8 cellular contexts compared by ENCODE assay signal in genomic region chr4:8241895-8242696, GRCh38. TPM values are rescaled to one million over a fixed set of nuclear protein-coding genes. Genes with fewer than 3 reads are reported as not detected.
DNase-seq lines count a peak whose midpoint lies in the region; ATAC-seq and TF ChIP-seq lines count a peak whose summit lies in the region.

No MANE protein-coding gene starts in this region.

- DNase-seq in Calu3 = peak; percentile 85
- no peak for DNase-seq in LNCaP clone FGC (ENCODE audit: low read depth)
- DNase-seq in SKM-1 treated with dmso at 0.1 percent for 144 hours (lab: John Stamatoyannopoulos, UW; ENCODE audit: unreplicated experiment) = peak; percentile 74
- DNase-seq in activated naive CD8-positive, alpha-beta T cell treated with anti-CD3 and anti-CD28 coated beads, Interleukin-2, amount 50 U/mL, for 16 hours (ENCODE audit: low read depth, low spot score) = peak; percentile 73
- DNase-seq in heart right ventricle = peak; percentile 88 to 91
- DNase-seq in putamen (ENCODE audit: low spot score) = peak; percentile 53
- DNase-seq in uterus = peak; percentile 87 to 91

- intact Hi-C loops in Calu3 (cut with micrococcal nuclease; ENCODE audit: unreplicated experiment) (loop anchor here (1.0 kb wide), 1 partner anchor 161 kb away; no protein-coding TSS in a partner anchor), heart right ventricle (cut with DNase I) (loop anchor here (1.0 to 10.0 kb wide), 9 partner anchors 60 to 353 kb away; partner anchors contain the start of gene CPZ (in 8 of the 10)), uterus (cut with DNase I; ENCODE audit: low total_unique reads) (loop anchor here (2.0 kb wide), 1 partner anchor 161 kb away; no protein-coding TSS in a partner anchor)

- peaks cover 12 to 21% (median 17%) of the 10 kb centered on the region in 9 donors for H3K4me1 ChIP-seq in heart right ventricle
- peaks cover 0 to 3% of the 10 kb centered on the region in 2 donors for H3K4me1 ChIP-seq in uterus

- H3K36me3 ChIP-seq in heart right ventricle (peaks cover 0 to 40% (median 0%) of the 10 kb centered on the region in 9 donors), uterus (no peaks in the 10 kb centered on the region)

- no peak for TF ChIP-seq POLR2A in uterus (IDR thresholded peaks at IDR 0.05)

- peak; percentile 50 for ATAC-seq in GM21447 (IDR thresholded peaks at IDR 0.05; ENCODE audit: unreplicated experiment)
- peak; percentile 84 to 93 (median 90) for ATAC-seq in heart right ventricle

- no peaks in the 10 kb centered on the region for H3K9me3 Mint-ChIP-seq in Calu3 (ENCODE audit: low read depth, unreplicated experiment)

- no peaks in the 10 kb centered on the region for H3K4me1 Mint-ChIP-seq in Calu3 (ENCODE audit: low read depth, unreplicated experiment)

- H3K4me3 Mint-ChIP-seq in Calu3 (ENCODE audit: low read depth, unreplicated experiment) = no peak overlapping the region

- TF ChIP-seq CTCF in Calu3 (IDR thresholded peaks at IDR 0.05; ENCODE audit: unreplicated experiment) = peak; percentile 84
- TF ChIP-seq CTCF in LNCaP clone FGC (IDR thresholded peaks at IDR 0.05; ENCODE audit: control insufficient read depth, extremely low read depth, insufficient read depth) = peak; percentile 85
- peak; percentile 97 to 100 (median 98) for TF ChIP-seq CTCF in heart right ventricle (IDR thresholded peaks at IDR 0.05)
- TF ChIP-seq CTCF in uterus (IDR thresholded peaks at IDR 0.05) = peak; percentile 92 to 99 (median 96)

- H3K27me3 ChIP-seq in heart right ventricle = no peaks in the 10 kb centered on the region
- no peaks in the 10 kb centered on the region for H3K27me3 ChIP-seq in uterus

- H3K4me3 ChIP-seq in LNCaP clone FGC (ENCODE audit: low read depth, low read length) = no peak overlapping the region
- no peak overlapping the region for H3K4me3 ChIP-seq in heart right ventricle
- H3K4me3 ChIP-seq in uterus = no peak overlapping the region

- no peaks in the 10 kb centered on the region for H3K27me3 Mint-ChIP-seq in Calu3 (ENCODE audit: unreplicated experiment)

- no peak overlapping the region for H3K27ac Mint-ChIP-seq in Calu3 (ENCODE audit: unreplicated experiment)

- peaks cover 5% of the 10 kb centered on the region for H3K36me3 Mint-ChIP-seq in Calu3 (ENCODE audit: insufficient read depth, unreplicated experiment)

- 21 to 22% methylated on average over 29 of the region's 29 CpGs for WGBS in heart right ventricle, 2 donors

- H3K27ac ChIP-seq in heart right ventricle = peak overlapping the region in 7 of 10 donors; percentile 24 to 72 (median 57)
- H3K27ac ChIP-seq in uterus = peak overlapping the region; percentile 5 to 38

- CTCF ChIA-PET in Calu3 (lab: Charles Lee) = interaction anchor here (0.8 to 2.1 kb wide), 7 partner anchors 25 to 344 kb away, joined by 3 to 11 read pairs (median 4); partner anchors contain the start of gene SH3TC1

- H3K9me3 ChIP-seq in heart right ventricle (no peaks in the 10 kb centered on the region), uterus (no peaks in the 10 kb centered on the region)

- BruUV-seq in Calu3 (replicated peaks; lab: Mats Ljungman, UMichigan) = no TSS peak

RNA-seq across cellular contexts. Expression of gene HTRA3, which starts 27.5 kb away (rescaled TPM):
- not detected in 2 replicates for total RNA-seq in Calu3 (2022)
- 10 to 100 TPM; 20.2 to 82.5 (median 54.2) TPM for total RNA-seq in heart right ventricle
- polyA plus RNA-seq in heart right ventricle = 10 to 100 TPM; 51.8 to 56.7 TPM
- total RNA-seq in uterus = 10 to 100 TPM; 22.8 to 65.3 (median 29.5) TPM

RNA-seq across cellular contexts. Expression of gene SH3TC1, which starts 43.0 kb away (rescaled TPM):
- total RNA-seq in Calu3 (2022) = 7.8 and 10.8 TPM in 2 replicates
- total RNA-seq in heart right ventricle = 10 to 100 TPM in 7 of 10 donors, 1 to 10 TPM in 3; 7.4 to 22.8 (median 12.7) TPM
- 1 to 10 TPM; 7.9 to 8.0 TPM for polyA plus RNA-seq in heart right ventricle
- 10 to 100 TPM in 2 of 4 donors, 1 to 10 TPM in 2; 5.1 to 16.4 (median 11.3) TPM for total RNA-seq in uterus

Comparison
In these comparisons a context has a peak if more than half of its experiments do, and no peak if none do; other contexts are left out.
1. RNA of gene HTRA3, which starts 27.5 kb away (total RNA-seq): 20.2 to 82.5 TPM in heart right ventricle and 22.8 to 65.3 TPM in uterus; not detected in Calu3; every median in the first group is over 10 times any median in the second.
2. Peak in every context shown above with its lines, with median percentiles within 50 percentile points of each other: CTCF ChIP-seq.